Comparison of ENCODE assay signal across 8 cellular contexts in genomic region chr12:130796985-130797686, GRCh38.
DNase-seq lines count a peak whose midpoint lies in the region; ATAC-seq lines count a peak whose summit lies in the region.

No MANE protein-coding gene starts in this region.

- peak; percentile 16 for DNase-seq in activated effector memory CD4-positive, alpha-beta T cell treated with Interleukin-2 at 50 U/mL for 16 hours
- peak; percentile 15 to 49 for DNase-seq in stimulated activated CD4-positive, alpha-beta T cell treated with anti-CD3 and anti-CD28 coated beads, Interleukin-4, amount 100 ng/mL, for 48 hours (ENCODE audit: low read depth in 2 of 2)
- DNase-seq in NCI-H1092 (lab: John Stamatoyannopoulos, UW) (no peak), NCI-H69 (lab: John Stamatoyannopoulos, UW) (no peak), HUDEP-2 (lab: John Stamatoyannopoulos, UW; ENCODE audit: unreplicated experiment in 76 of 76) (no peak)

- ATAC-seq in GM19328 (IDR thresholded peaks at IDR 0.05; ENCODE audit: unreplicated experiment) (peak; percentile 75), HG03432 (IDR thresholded peaks at IDR 0.05; ENCODE audit: unreplicated experiment) (peak; percentile 87), GM19467 (IDR thresholded peaks at IDR 0.05; ENCODE audit: unreplicated experiment) (no peak)

Comparison
In these comparisons a context has a peak if more than half of its experiments do, and no peak if none do; other contexts are left out.
1. DNase-seq: peak in activated effector memory CD4-positive, alpha-beta T cell treated with Interleukin-2 at 50 U/mL for 16 hours (single experiment) and stimulated activated CD4-positive, alpha-beta T cell treated with anti-CD3 and anti-CD28 coated beads, Interleukin-4, amount 100 ng/mL, for 48 hours (2 of 2); none in NCI-H1092 (single experiment), NCI-H69 (single experiment) and HUDEP-2 (0 of 76).